17 cellular contexts compared by ENCODE assay signal in the genomic region with DNA sequence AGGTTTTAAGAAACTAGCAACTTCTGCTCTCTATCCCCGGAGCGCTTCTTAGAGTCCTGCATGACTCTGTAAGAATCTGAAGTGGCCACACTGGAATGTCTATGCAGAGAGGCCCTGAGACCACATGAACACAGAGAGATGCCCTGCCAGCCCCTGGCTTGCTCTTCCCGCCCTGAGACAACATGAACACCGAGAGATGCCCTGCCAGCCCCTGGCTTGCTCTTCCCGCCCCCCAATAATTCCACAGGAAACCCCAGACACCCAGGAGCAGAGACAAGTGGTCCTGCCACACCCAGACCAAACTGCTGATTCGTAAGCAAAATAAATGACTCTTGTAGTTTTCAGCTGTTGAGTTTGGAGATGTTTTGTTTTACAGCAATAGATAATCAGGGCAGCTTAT.
"Had no signal": no experiment of that assay in that cellular context is flagged by ENCODE, and none has a peak within 500 bp of the region (broad histone marks: within the 10 kb centered on the region; RNA-seq: fewer than 3 reads in every experiment).

No MANE protein-coding gene starts in this region.

- DNase-seq: activated CD4-positive, alpha-beta T cell treated with anti-CD3 and anti-CD28 coated beads for 4 hours; activated CD8-positive, alpha-beta memory T cell treated with anti-CD3 and anti-CD28 coated beads, Interleukin-2, amount 50 U/mL, for 4 hours; activated T-cell treated with anti-CD3 and anti-CD28 coated beads, Interleukin-2, amount 50 U/mL, for 72 hours; amniotic stem cell; brain microvascular endothelial cell; cerebellar nuclear complex; left cardiac atrium; mucosa of descending colon; nephron progenitor cell; stimulated activated CD4-positive, alpha-beta T cell treated with anti-CD3 and anti-CD28 coated beads, Interleukin-4, amount 100 ng/mL, for 1 hour; stimulated activated CD8-positive, alpha-beta memory T cell treated with anti-CD3 and anti-CD28 coated beads, Interleukin-4, amount 100 ng/mL, for 48 hours; T-helper 1 cell; tibial artery had no signal

- H3K9me3 ChIP-seq: mucosa of descending colon, tibial artery had no signal

- H3K27ac ChIP-seq: brain microvascular endothelial cell, SK-N-MC, tibial artery, VCaP had no signal

- H3K4me3 ChIP-seq: lung, mucosa of descending colon, SK-N-MC, tibial artery had no signal

- H3K4me3 Mint-ChIP-seq: activated CD8-positive, alpha-beta T cell treated with anti-CD3 and anti-CD28 coated beads for 36 hours; activated T-cell treated with anti-CD3 and anti-CD28 coated beads, Interleukin-2, amount 50 U/mL, for 72 hours; nephron progenitor cell had no signal

- H3K9me3 Mint-ChIP-seq: activated CD8-positive, alpha-beta T cell treated with anti-CD3 and anti-CD28 coated beads for 36 hours; activated T-cell treated with anti-CD3 and anti-CD28 coated beads, Interleukin-2, amount 50 U/mL, for 72 hours had no signal

- ATAC-seq: activated CD8-positive, alpha-beta T cell treated with anti-CD3 and anti-CD28 coated beads for 36 hours; activated T-cell treated with anti-CD3 and anti-CD28 coated beads, Interleukin-2, amount 50 U/mL, for 72 hours; left cardiac atrium; mucosa of descending colon had no signal

- H3K27me3 ChIP-seq: brain microvascular endothelial cell, tibial artery had no signal

- H3K36me3 ChIP-seq: brain microvascular endothelial cell, tibial artery had no signal

- H3K27ac Mint-ChIP-seq: activated CD8-positive, alpha-beta T cell treated with anti-CD3 and anti-CD28 coated beads for 36 hours; activated T-cell treated with anti-CD3 and anti-CD28 coated beads, Interleukin-2, amount 50 U/mL, for 72 hours; nephron progenitor cell had no signal

- H3K27me3 Mint-ChIP-seq: activated CD8-positive, alpha-beta T cell treated with anti-CD3 and anti-CD28 coated beads for 36 hours had no signal
